Comparison of ENCODE assay signal across 24 cellular contexts in the genomic region with DNA sequence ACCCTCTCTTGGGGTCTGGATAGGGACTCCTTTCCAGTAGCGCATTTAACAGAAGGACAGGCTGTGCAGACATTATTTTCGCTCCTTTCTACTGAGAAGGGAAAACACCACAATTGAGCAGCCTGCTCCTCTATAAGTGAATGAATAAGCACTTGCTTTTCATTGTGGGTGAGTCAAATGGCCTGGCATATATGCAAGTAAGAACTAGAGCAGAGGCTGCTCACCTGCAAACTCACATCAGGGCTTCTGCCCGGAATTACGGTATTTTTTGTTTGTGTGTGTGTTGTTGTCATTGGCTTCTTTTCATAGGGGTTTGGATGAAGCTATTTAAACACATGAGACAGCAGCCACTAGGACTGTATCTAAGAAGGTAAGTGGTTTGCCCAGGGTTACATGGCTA.
DNase-seq lines count a peak whose midpoint lies in the region; ATAC-seq and TF ChIP-seq lines count a peak whose summit lies in the region.
"Had no signal": no experiment of that assay in that cellular context is flagged by ENCODE, and none has a peak within 500 bp of the region (broad histone marks: within the 10 kb centered on the region; RNA-seq: fewer than 3 reads in every experiment).

No MANE protein-coding gene starts in this region.

- WGBS in SK-N-SH (ENCODE audit: low lambda C conversion rate): 95% methylated on average over 4 of the region's 4 CpGs

- H4K20me1 ChIP-seq in SK-N-SH (ENCODE audit: insufficient read depth): no peaks in the 10 kb centered on the region
- H4K20me1 ChIP-seq in fibroblast of lung (ENCODE audit: control insufficient read depth, extremely low read depth, insufficient read depth, low read length): no peaks in the 10 kb centered on the region

- no peak for TF ChIP-seq CTCF in SK-N-SH (IDR thresholded peaks at IDR 0.05)
- no peak for TF ChIP-seq CTCF in fibroblast of lung (conservative IDR thresholded peaks at IDR 0.05 in 1 of 2, IDR thresholded peaks at IDR 0.05 in 1 of 2; ENCODE audit: low read depth in 1 of 2, low read length in 2 of 2)

- H3K4me1 ChIP-seq in HUES48 (ENCODE audit: control insufficient read depth, insufficient read depth, low read length) (peaks cover 47% of the 10 kb centered on the region), SK-N-SH (ENCODE audit: control insufficient read depth in 1 of 2, insufficient read depth in 2 of 2, low read depth in 1 of 2, low read length in 1 of 2) (peaks cover 9 to 19% of the 10 kb centered on the region in 2 experiments; a peak in 3 of 4 replicates), fibroblast of lung (ENCODE audit: control insufficient read depth, extremely low read depth, insufficient read depth, low read length) (peaks cover 5% of the 10 kb centered on the region)
- H3K4me1 ChIP-seq: heart right ventricle, pancreas, upper lobe of left lung had no signal

- peak overlapping the region; percentile 44 for H3K27ac ChIP-seq in HUES48 (ENCODE audit: low read depth, low read length)
- H3K27ac ChIP-seq in SK-N-SH (ENCODE audit: low read depth in 2 of 2, low read length in 1 of 2): peak overlapping the region in 1 of 2 experiments; percentile 83; a peak in 2 of 4 replicates
- no peak overlapping the region for H3K27ac ChIP-seq in fibroblast of lung (ENCODE audit: insufficient read depth, low read length)
- peak overlapping the region in 18 of 21 experiments; percentile 10 to 87 (median 58) for H3K27ac ChIP-seq in skin epidermis
- H3K27ac ChIP-seq: adrenal gland, heart right ventricle, pancreas, upper lobe of left lung had no signal

- H3F3A ChIP-seq in SK-N-SH (replicated peaks; ENCODE audit: insufficient read depth): peaks cover 2% of the 10 kb centered on the region

- ATAC-seq in HG03439 (IDR thresholded peaks at IDR 0.05; ENCODE audit: unreplicated experiment): no peak
- no peak for ATAC-seq in GM18867 (IDR thresholded peaks at IDR 0.05; ENCODE audit: unreplicated experiment)
- ATAC-seq: heart right ventricle; naive thymus-derived CD4-positive, alpha-beta T cell; pancreas; stimulated activated naive CD8-positive, alpha-beta T cell treated with anti-CD3 and anti-CD28 coated beads, Interleukin-15, Interleukin-2, amounts not matched to agents 100 U/mL and 50 U/mL, for 24 hours had no signal

- H2AFZ ChIP-seq in SK-N-SH (ENCODE audit: low read depth): peak overlapping the region; percentile 11; the same call in 1 of the 2 replicates
- H2AFZ ChIP-seq in fibroblast of lung (ENCODE audit: low read length): no peak overlapping the region

- H3K4me2 ChIP-seq in SK-N-SH (no peak overlapping the region), fibroblast of lung (ENCODE audit: extremely low read depth, insufficient read depth, low read length) (peak overlapping the region; percentile 54)

- DNase-seq in SK-N-SH (no peak), fibroblast of lung (ENCODE audit: low read depth in 2 of 2) (no peak)
- DNase-seq in activated CD8-positive, alpha-beta memory T cell treated with anti-CD3 and anti-CD28 coated beads, Interleukin-2, amount 50 U/mL, for 4 hours: no peak
- DNase-seq: activated gamma-delta T cell treated with Interleukin-2 at 50 U/mL for 16 hours; adrenal gland; COR-L47; effector memory CD4-positive, alpha-beta T cell; H7; heart right ventricle; MG63; naive thymus-derived CD4-positive, alpha-beta T cell; NCI-H1694; NCI-H446 treated with DMSO at 0.1 percent for 48 hours; pancreas; Right ventricle myocardium superior; stimulated activated CD4-positive, alpha-beta T cell treated with anti-CD3 and anti-CD28 coated beads, Interleukin-2, amount 100 ng/mL, for 24 hours; stimulated activated naive CD8-positive, alpha-beta T cell treated with anti-CD3 and anti-CD28 coated beads, Interleukin-15, Interleukin-2, amounts not matched to agents 100 U/mL and 50 U/mL, for 24 hours; T-helper 1 cell; upper lobe of left lung had no signal

- H3K27me3 ChIP-seq in HUES48 (ENCODE audit: control insufficient read depth, insufficient read depth, low read length) (no peaks in the 10 kb centered on the region), SK-N-SH (ENCODE audit: insufficient read depth) (no peaks in the 10 kb centered on the region), fibroblast of lung (ENCODE audit: control insufficient read depth, insufficient read depth, low read length) (no peaks in the 10 kb centered on the region)
- H3K27me3 ChIP-seq: adrenal gland, MG63, pancreas, upper lobe of left lung had no signal

- H3K79me2 ChIP-seq in SK-N-SH (ENCODE audit: insufficient read depth) (no peaks in the 10 kb centered on the region), fibroblast of lung (ENCODE audit: control insufficient read depth, insufficient read depth, low read length) (no peaks in the 10 kb centered on the region)

- POLR2A ChIA-PET in SK-N-SH (lab: Yijun Ruan, JAX): no interaction called here

- H3K9me2 ChIP-seq in SK-N-SH: no peaks in the 10 kb centered on the region

- TF ChIP-seq EP300 in SK-N-SH (IDR thresholded peaks at IDR 0.05; ENCODE audit: borderline replicate concordance in 1 of 2, low read depth in 1 of 2, low read length in 1 of 2): no peak

- H3K9me3 ChIP-seq in HUES48 (ENCODE audit: control insufficient read depth, insufficient read depth, low read length) (no peaks in the 10 kb centered on the region), SK-N-SH (no peaks in the 10 kb centered on the region), fibroblast of lung (ENCODE audit: control insufficient read depth, insufficient read depth, low read depth, low read length) (no peaks in the 10 kb centered on the region)
- H3K9me3 ChIP-seq: adrenal gland, heart right ventricle, MG63, pancreas, upper lobe of left lung had no signal

- H3K36me3 ChIP-seq in HUES48 (ENCODE audit: control insufficient read depth, insufficient read depth, low read length) (no peaks in the 10 kb centered on the region), SK-N-SH (replicated peaks in 1 of 2; ENCODE audit: control insufficient read depth in 1 of 2, insufficient read depth in 2 of 2, low read length in 1 of 2) (no peaks in the 10 kb centered on the region), fibroblast of lung (ENCODE audit: control insufficient read depth, insufficient read depth, low read length) (no peaks in the 10 kb centered on the region)
- H3K36me3 ChIP-seq: adrenal gland, heart right ventricle, MG63, pancreas, upper lobe of left lung had no signal

- H3K9ac ChIP-seq in HUES48 (ENCODE audit: low read depth, low read length) (no peak overlapping the region), SK-N-SH (no peak overlapping the region), fibroblast of lung (ENCODE audit: insufficient read depth, low read length) (no peak overlapping the region)

- no peak overlapping the region for H3K4me3 ChIP-seq in HUES48 (ENCODE audit: low read depth, low read length)
- H3K4me3 ChIP-seq in SK-N-SH (ENCODE audit: low read depth in 2 of 2, low read length in 1 of 2): no peak overlapping the region
- no peak overlapping the region for H3K4me3 ChIP-seq in fibroblast of lung (replicated peaks in 1 of 4; ENCODE audit: control extremely low read depth in 1 of 4, insufficient read depth in 1 of 4, low read depth in 3 of 4, low read length in 4 of 4)
- H3K4me3 ChIP-seq in skin epidermis: no peak overlapping the region
- H3K4me3 ChIP-seq: adrenal gland, heart right ventricle, lung, MG63, pancreas, upper lobe of left lung had no signal

- CTCF ChIA-PET in SK-N-SH (lab: Yijun Ruan, JAX): interaction anchor here (1.7 to 3.6 kb wide), 2 partner anchors 7 to 29 kb away, joined by 5 to 12 read pairs; no protein-coding TSS in a partner anchor

- TF ChIP-seq RAD21 in SK-N-SH (IDR thresholded peaks at IDR 0.05; ENCODE audit: low read length): no peak

TF ChIP-seq in SK-N-SH, 30 proteins besides CTCF, POLR2A, EP300 and RAD21 (continues in another document):
- TF ChIP-seq POLR2AphosphoS5 (IDR thresholded peaks at IDR 0.05; ENCODE audit: low read depth, low read length) (no peak), JUND (IDR thresholded peaks at IDR 0.05) (no peak), MEF2A (IDR thresholded peaks at IDR 0.05; ENCODE audit: borderline replicate concordance, low read depth) (no peak), FOSL2 (IDR thresholded peaks at IDR 0.05; ENCODE audit: borderline replicate concordance, low read depth) (no peak), FOXJ3 (CRISPR knock-in tag; IDR thresholded peaks at IDR 0.05) (no peak), GATA2 (CRISPR knock-in tag; IDR thresholded peaks at IDR 0.05) (no peak), FOXM1 (IDR thresholded peaks at IDR 0.05; ENCODE audit: low read depth) (no peak), TEAD4 (IDR thresholded peaks at IDR 0.05; ENCODE audit: borderline replicate concordance, insufficient read depth) (no peak)
- TF ChIP-seq, protein P1, sequence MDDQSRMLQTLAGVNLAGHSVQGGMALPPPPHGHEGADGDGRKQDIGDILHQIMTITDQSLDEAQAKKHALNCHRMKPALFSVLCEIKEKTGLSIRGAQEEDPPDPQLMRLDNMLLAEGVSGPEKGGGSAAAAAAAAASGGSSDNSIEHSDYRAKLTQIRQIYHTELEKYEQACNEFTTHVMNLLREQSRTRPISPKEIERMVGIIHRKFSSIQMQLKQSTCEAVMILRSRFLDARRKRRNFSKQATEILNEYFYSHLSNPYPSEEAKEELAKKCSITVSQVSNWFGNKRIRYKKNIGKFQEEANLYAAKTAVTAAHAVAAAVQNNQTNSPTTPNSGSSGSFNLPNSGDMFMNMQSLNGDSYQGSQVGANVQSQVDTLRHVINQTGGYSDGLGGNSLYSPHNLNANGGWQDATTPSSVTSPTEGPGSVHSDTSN (IDR thresholded peaks at IDR 0.05): no peak
- TF ChIP-seq, protein P2, sequence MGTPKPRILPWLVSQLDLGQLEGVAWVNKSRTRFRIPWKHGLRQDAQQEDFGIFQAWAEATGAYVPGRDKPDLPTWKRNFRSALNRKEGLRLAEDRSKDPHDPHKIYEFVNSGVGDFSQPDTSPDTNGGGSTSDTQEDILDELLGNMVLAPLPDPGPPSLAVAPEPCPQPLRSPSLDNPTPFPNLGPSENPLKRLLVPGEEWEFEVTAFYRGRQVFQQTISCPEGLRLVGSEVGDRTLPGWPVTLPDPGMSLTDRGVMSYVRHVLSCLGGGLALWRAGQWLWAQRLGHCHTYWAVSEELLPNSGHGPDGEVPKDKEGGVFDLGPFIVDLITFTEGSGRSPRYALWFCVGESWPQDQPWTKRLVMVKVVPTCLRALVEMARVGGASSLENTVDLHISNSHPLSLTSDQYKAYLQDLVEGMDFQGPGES (IDR thresholded peaks at IDR 0.05; ENCODE audit: low read depth, low read length): no peak
